In the genomic region with DNA sequence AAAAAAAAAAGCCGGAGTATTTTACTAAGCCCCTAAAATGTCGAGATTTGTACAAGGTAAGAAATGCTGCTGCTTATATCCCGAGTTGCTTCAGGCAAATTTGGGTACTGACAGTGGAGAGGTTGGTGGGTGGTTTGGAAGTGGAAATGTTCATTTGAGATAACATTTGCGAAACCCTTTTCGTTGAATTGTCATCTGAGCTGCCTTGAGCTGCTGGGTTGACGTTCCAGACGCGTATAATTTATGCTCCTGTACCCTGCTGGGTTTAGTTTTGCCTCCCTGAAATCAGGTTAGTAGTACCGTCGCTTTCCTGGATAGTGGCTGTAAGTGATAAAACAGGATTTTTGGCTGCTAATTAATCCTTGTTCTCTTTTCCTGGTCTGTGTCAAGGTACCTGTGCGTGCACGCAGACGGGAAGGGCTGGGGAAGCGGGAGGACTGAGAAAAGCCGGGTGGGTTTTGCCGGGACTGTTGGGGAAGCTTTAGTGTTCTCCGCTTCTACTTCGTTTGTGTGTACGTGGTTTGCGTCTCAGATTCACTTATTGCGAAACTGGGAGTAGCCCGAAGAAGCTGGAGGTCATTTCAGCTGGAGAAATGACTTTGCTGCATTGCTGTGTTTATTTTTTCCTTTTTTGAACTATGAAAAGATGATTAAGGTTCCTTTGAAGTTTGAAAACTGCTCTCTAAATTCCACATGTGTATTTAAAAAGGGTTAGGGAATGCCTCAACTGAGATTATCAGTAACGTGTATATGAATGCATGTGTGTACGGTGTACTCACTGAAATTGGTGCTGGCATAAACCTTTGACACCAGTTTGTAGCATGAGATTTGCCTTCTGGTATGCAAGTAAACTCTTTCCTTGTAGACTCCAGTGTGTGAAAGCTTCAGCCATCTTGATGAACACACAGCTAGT, we compare ENCODE assay signal across 1 cellular context.
TF ChIP-seq lines count a peak whose summit lies in the region.

No MANE protein-coding gene starts in this region.

TF ChIP-seq in HepG2, 621 proteins besides CTCF, POLR2A, EP300 and RAD21 (continued from another document and continues in another):
- TF ChIP-seq, protein P1, sequence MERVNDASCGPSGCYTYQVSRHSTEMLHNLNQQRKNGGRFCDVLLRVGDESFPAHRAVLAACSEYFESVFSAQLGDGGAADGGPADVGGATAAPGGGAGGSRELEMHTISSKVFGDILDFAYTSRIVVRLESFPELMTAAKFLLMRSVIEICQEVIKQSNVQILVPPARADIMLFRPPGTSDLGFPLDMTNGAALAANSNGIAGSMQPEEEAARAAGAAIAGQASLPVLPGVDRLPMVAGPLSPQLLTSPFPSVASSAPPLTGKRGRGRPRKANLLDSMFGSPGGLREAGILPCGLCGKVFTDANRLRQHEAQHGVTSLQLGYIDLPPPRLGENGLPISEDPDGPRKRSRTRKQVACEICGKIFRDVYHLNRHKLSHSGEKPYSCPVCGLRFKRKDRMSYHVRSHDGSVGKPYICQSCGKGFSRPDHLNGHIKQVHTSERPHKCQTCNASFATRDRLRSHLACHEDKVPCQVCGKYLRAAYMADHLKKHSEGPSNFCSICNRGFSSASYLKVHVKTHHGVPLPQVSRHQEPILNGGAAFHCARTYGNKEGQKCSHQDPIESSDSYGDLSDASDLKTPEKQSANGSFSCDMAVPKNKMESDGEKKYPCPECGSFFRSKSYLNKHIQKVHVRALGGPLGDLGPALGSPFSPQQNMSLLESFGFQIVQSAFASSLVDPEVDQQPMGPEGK (CRISPR knock-in tag; IDR thresholded peaks at IDR 0.05) = peak; percentile 45
- TF ChIP-seq ZBTB42 (CRISPR knock-in tag; IDR thresholded peaks at IDR 0.05) = no peak
- peak; percentile 57; the same call in 1 of the 2 replicates for TF ChIP-seq ZNF557 (CRISPR knock-in tag; IDR thresholded peaks at IDR 0.05)
- TF ChIP-seq CCDC6 (CRISPR knock-in tag; IDR thresholded peaks at IDR 0.05) = 0 out of 2 replicates have a peak, but pooled peaks have one; percentile 25
- no peak; the same call in 1 of the 2 replicates for TF ChIP-seq ETV5 (CRISPR knock-in tag; IDR thresholded peaks at IDR 0.05; ENCODE audit: borderline replicate concordance)
- TF ChIP-seq MAFK (conservative IDR thresholded peaks at IDR 0.05 in 1 of 2, IDR thresholded peaks at IDR 0.05 in 1 of 2; ENCODE audit: low read length in 2 of 2) = no peak
- TF ChIP-seq KLF16 (CRISPR knock-in tag; IDR thresholded peaks at IDR 0.05) = peak in 1 of 2 experiments; percentile 87; a peak in 2 of 4 replicates
- no peak; the same call in 1 of the 2 replicates for TF ChIP-seq ELF3 (CRISPR knock-in tag; IDR thresholded peaks at IDR 0.05)
- TF ChIP-seq ZBTB39 (CRISPR knock-in tag; IDR thresholded peaks at IDR 0.05) = no peak
- no peak for TF ChIP-seq AGO2 (optimal IDR thresholded peaks at IDR 0.05; ENCODE audit: low read depth, low read length)
- no peak for TF ChIP-seq RNF2 (conservative IDR thresholded peaks at IDR 0.05; ENCODE audit: low read depth)
- no peak for TF ChIP-seq ZNF816 (CRISPR knock-in tag; IDR thresholded peaks at IDR 0.05; ENCODE audit: borderline replicate concordance)
- TF ChIP-seq CEBPG (CRISPR knock-in tag; IDR thresholded peaks at IDR 0.05) = peak; percentile 96
- peak; percentile 63; the same call in 1 of the 2 replicates for TF ChIP-seq NFIC (IDR thresholded peaks at IDR 0.05; ENCODE audit: low read length)
- TF ChIP-seq KIAA2018 (CRISPR knock-in tag; IDR thresholded peaks at IDR 0.05; ENCODE audit: borderline replicate concordance) = no peak
- peak; percentile 93 for TF ChIP-seq SIN3A (IDR thresholded peaks at IDR 0.05; ENCODE audit: borderline replicate concordance, low read depth, low read length)
- TF ChIP-seq ZNF644 (CRISPR knock-in tag; IDR thresholded peaks at IDR 0.05; ENCODE audit: low read depth) = no peak
- TF ChIP-seq ZFP36L2 (CRISPR knock-in tag; IDR thresholded peaks at IDR 0.05) = no peak
- no peak for TF ChIP-seq CREB1 (IDR thresholded peaks at IDR 0.05)
- peak; percentile 67; the same call in 1 of the 2 replicates for TF ChIP-seq CREB1 (CRISPR knock-in tag; IDR thresholded peaks at IDR 0.05)
- peak; percentile 48; the same call in 1 of the 2 replicates for TF ChIP-seq GLI4 (CRISPR knock-in tag; IDR thresholded peaks at IDR 0.05; ENCODE audit: borderline replicate concordance)
- TF ChIP-seq, protein P2, sequence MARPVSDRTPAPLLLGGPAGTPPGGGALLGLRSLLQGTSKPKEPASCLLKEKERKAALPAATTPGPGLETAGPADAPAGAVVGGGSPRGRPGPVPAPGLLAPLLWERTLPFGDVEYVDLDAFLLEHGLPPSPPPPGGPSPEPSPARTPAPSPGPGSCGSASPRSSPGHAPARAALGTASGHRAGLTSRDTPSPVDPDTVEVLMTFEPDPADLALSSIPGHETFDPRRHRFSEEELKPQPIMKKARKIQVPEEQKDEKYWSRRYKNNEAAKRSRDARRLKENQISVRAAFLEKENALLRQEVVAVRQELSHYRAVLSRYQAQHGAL (CRISPR knock-in tag; IDR thresholded peaks at IDR 0.05; ENCODE audit: not compliant biosample characterization) = no peak
- TF ChIP-seq ZNF546 (CRISPR knock-in tag; conservative IDR thresholded peaks at IDR 0.05) = no peak
- no peak for TF ChIP-seq SUZ12 (IDR thresholded peaks at IDR 0.05; ENCODE audit: low read depth, low read length)
- TF ChIP-seq ZNF790 (CRISPR knock-in tag; IDR thresholded peaks at IDR 0.05; ENCODE audit: borderline replicate concordance) = 0 out of 2 replicates have a peak, but pooled peaks have one; percentile 47
- TF ChIP-seq SOX5 (CRISPR knock-in tag; IDR thresholded peaks at IDR 0.05; ENCODE audit: borderline replicate concordance) = peak; percentile 47; the same call in 1 of the 2 replicates
- 0 out of 2 replicates have a peak, but pooled peaks have one; percentile 63 for TF ChIP-seq BCL3 (CRISPR knock-in tag; IDR thresholded peaks at IDR 0.05)
- peak; percentile 86 for TF ChIP-seq TCF7 (IDR thresholded peaks at IDR 0.05; ENCODE audit: low read depth)
- no peak for TF ChIP-seq ADNP (CRISPR knock-in tag; IDR thresholded peaks at IDR 0.05)
- TF ChIP-seq, protein P3, sequence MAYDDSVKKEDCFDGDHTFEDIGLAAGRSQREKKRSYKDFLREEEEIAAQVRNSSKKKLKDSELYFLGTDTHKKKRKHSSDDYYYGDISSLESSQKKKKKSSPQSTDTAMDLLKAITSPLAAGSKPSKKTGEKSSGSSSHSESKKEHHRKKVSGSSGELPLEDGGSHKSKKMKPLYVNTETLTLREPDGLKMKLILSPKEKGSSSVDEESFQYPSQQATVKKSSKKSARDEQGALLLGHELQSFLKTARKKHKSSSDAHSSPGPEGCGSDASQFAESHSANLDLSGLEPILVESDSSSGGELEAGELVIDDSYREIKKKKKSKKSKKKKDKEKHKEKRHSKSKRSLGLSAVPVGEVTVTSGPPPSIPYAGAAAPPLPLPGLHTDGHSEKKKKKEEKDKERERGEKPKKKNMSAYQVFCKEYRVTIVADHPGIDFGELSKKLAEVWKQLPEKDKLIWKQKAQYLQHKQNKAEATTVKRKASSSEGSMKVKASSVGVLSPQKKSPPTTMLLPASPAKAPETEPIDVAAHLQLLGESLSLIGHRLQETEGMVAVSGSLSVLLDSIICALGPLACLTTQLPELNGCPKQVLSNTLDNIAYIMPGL (CRISPR knock-in tag; IDR thresholded peaks at IDR 0.05; ENCODE audit: borderline replicate concordance in 1 of 2, low read depth in 1 of 2) = peak in 1 of 2 experiments; percentile 3; a peak in 1 of 4 replicates
- peak; percentile 37; the same call in 1 of the 2 replicates for TF ChIP-seq CBX5 (CRISPR knock-in tag; IDR thresholded peaks at IDR 0.05; ENCODE audit: borderline replicate concordance)
- TF ChIP-seq, protein P4, sequence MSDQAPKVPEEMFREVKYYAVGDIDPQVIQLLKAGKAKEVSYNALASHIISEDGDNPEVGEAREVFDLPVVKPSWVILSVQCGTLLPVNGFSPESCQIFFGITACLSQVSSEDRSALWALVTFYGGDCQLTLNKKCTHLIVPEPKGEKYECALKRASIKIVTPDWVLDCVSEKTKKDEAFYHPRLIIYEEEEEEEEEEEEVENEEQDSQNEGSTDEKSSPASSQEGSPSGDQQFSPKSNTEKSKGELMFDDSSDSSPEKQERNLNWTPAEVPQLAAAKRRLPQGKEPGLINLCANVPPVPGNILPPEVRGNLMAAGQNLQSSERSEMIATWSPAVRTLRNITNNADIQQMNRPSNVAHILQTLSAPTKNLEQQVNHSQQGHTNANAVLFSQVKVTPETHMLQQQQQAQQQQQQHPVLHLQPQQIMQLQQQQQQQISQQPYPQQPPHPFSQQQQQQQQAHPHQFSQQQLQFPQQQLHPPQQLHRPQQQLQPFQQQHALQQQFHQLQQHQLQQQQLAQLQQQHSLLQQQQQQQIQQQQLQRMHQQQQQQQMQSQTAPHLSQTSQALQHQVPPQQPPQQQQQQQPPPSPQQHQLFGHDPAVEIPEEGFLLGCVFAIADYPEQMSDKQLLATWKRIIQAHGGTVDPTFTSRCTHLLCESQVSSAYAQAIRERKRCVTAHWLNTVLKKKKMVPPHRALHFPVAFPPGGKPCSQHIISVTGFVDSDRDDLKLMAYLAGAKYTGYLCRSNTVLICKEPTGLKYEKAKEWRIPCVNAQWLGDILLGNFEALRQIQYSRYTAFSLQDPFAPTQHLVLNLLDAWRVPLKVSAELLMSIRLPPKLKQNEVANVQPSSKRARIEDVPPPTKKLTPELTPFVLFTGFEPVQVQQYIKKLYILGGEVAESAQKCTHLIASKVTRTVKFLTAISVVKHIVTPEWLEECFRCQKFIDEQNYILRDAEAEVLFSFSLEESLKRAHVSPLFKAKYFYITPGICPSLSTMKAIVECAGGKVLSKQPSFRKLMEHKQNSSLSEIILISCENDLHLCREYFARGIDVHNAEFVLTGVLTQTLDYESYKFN (CRISPR knock-in tag; conservative IDR thresholded peaks at IDR 0.05) = peak; percentile 74
- TF ChIP-seq SMC3 (IDR thresholded peaks at IDR 0.05; ENCODE audit: low read length) = peak; percentile 1; the same call in 1 of the 2 replicates
- TF ChIP-seq SALL1 (CRISPR knock-in tag; IDR thresholded peaks at IDR 0.05) = peak; percentile 83
